Comparison of ENCODE assay signal across 28 cellular contexts in the genomic region with DNA sequence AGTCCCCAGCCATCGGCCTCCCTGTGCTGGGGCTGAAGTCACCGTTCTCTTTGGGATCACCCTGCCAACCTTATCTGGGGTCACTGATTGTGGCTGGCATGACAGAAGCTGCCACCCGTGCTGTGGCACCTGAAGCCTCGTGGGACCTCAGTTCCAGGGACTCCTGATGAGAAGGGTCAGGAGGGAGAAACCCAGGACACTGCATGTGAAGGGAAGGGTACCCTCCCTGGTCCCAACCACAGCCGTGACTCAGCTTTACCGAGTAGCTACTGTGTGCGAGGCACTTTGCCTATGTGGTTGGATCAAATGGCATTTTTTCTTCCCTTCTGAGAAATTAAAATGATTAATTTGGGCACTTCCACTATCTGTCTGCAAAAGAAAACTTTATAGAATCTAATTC.
DNase-seq lines count a peak whose midpoint lies in the region; ATAC-seq and TF ChIP-seq lines count a peak whose summit lies in the region.
"Had no signal": no experiment of that assay in that cellular context is flagged by ENCODE, and none has a peak within 500 bp of the region (broad histone marks: within the 10 kb centered on the region; RNA-seq: fewer than 3 reads in every experiment).

No MANE protein-coding gene starts in this region.

- peak; percentile 55 for DNase-seq in activated CD4-positive, alpha-beta memory T cell treated with anti-CD3 and anti-CD28 coated beads for 36 hours
- no peak for DNase-seq in activated CD4-positive, alpha-beta memory T cell treated with anti-CD3 and anti-CD28 coated beads, Interleukin-2, amount 10 ng/mL, durations not matched to agents 7 days and 5 days
- DNase-seq in GDM1 (lab: John Stamatoyannopoulos, UW) (peak; percentile 43), endodermal cell (no peak), NCI-H1694 treated with DMSO at 0.1 percent for 48 hours (lab: John Stamatoyannopoulos, UW) (no peak), ureter (ENCODE audit: low spot score) (no peak)
- peak; percentile 62 for DNase-seq in activated CD8-positive, alpha-beta T cell treated with anti-CD3 and anti-CD28 coated beads for 36 hours
- DNase-seq: ACHN; activated CD8-positive, alpha-beta memory T cell treated with anti-CD3 and anti-CD28 coated beads for 24 hours; adrenal gland; Caco-2; colonic mucosa; esophagus squamous epithelium; NCI-H1417 treated with DMSO at 0.1 percent for 48 hours; NCI-H510A treated with DMSO at 0.1 percent for 48 hours; Peyer's patch; posterior cingulate gyrus; WERI-Rb-1 had no signal

- H3K36me3 Mint-ChIP-seq in activated CD4-positive, alpha-beta memory T cell treated with anti-CD3 and anti-CD28 coated beads for 36 hours = no peaks in the 10 kb centered on the region
- no peaks in the 10 kb centered on the region for H3K36me3 Mint-ChIP-seq in activated CD4-positive, alpha-beta memory T cell treated with anti-CD3 and anti-CD28 coated beads, Interleukin-2, amount 10 ng/mL, durations not matched to agents 7 days and 5 days (ENCODE audit: low read depth)
- H3K36me3 Mint-ChIP-seq in activated CD8-positive, alpha-beta T cell treated with anti-CD3 and anti-CD28 coated beads for 36 hours (ENCODE audit: low read depth) = no peaks in the 10 kb centered on the region
- no peaks in the 10 kb centered on the region for H3K36me3 Mint-ChIP-seq in endodermal cell (ENCODE audit: low read depth)

- H3K9me3 ChIP-seq in parathyroid adenoma (ENCODE audit: control insufficient read depth, low read length) = no peaks in the 10 kb centered on the region
- peaks cover 6% of the 10 kb centered on the region for H3K9me3 ChIP-seq in endodermal cell (ENCODE audit: control insufficient read depth, low read length)
- H3K9me3 ChIP-seq: adrenal gland, breast epithelium, Caco-2, colonic mucosa, esophagus squamous epithelium, Peyer's patch, SJSA1, suprapubic skin, vagina had no signal

- peaks cover 5% of the 10 kb centered on the region for H3K9me3 Mint-ChIP-seq in activated CD4-positive, alpha-beta memory T cell treated with anti-CD3 and anti-CD28 coated beads for 36 hours
- H3K9me3 Mint-ChIP-seq in activated CD4-positive, alpha-beta memory T cell treated with anti-CD3 and anti-CD28 coated beads, Interleukin-2, amount 10 ng/mL, durations not matched to agents 7 days and 5 days = peaks cover 4% of the 10 kb centered on the region
- peaks cover 7% of the 10 kb centered on the region for H3K9me3 Mint-ChIP-seq in activated CD8-positive, alpha-beta T cell treated with anti-CD3 and anti-CD28 coated beads for 36 hours
- H3K9me3 Mint-ChIP-seq in endodermal cell = peaks cover 10% of the 10 kb centered on the region

- H3K27ac ChIP-seq in parathyroid adenoma = no peak overlapping the region
- H3K27ac ChIP-seq in endodermal cell (ENCODE audit: low read depth, low read length) = no peak overlapping the region
- H3K27ac ChIP-seq: adrenal gland, BLaER1, colonic mucosa, esophagus squamous epithelium, gastroesophageal sphincter, Peyer's patch, SJSA1, suprapubic skin, vagina, WERI-Rb-1 had no signal

- intact Hi-C loops in activated CD4-positive, alpha-beta memory T cell treated with anti-CD3 and anti-CD28 coated beads for 36 hours (cut with micrococcal nuclease) = no loop called here
- intact Hi-C loops in activated CD8-positive, alpha-beta T cell treated with anti-CD3 and anti-CD28 coated beads for 36 hours (cut with micrococcal nuclease) = no loop called here

- 79 to 87% methylated on average over 5 to 7 of the region's 7 CpGs for WGBS in endodermal cell (ENCODE audit: insufficient coverage in 1 of 2, insufficient read length in 1 of 2), 2 experiments

- H3K4me3 ChIP-seq in parathyroid adenoma (ENCODE audit: low read depth, low read length) (no peak overlapping the region), endodermal cell (ENCODE audit: low read length) (no peak overlapping the region)
- H3K4me3 ChIP-seq: adrenal gland, BLaER1, breast epithelium, colonic mucosa, esophagus squamous epithelium, gastroesophageal sphincter, GM23338, Peyer's patch, SJSA1, suprapubic skin, vagina had no signal

- no peaks in the 10 kb centered on the region for H3K79me2 ChIP-seq in parathyroid adenoma

- POLR2A ChIA-PET in activated CD4-positive, alpha-beta memory T cell treated with anti-CD3 and anti-CD28 coated beads for 36 hours (lab: Charles Lee) = no interaction called here
- POLR2A ChIA-PET in activated CD4-positive, alpha-beta memory T cell treated with anti-CD3 and anti-CD28 coated beads, Interleukin-2, amount 10 ng/mL, durations not matched to agents 7 days and 5 days (lab: Charles Lee) = no interaction called here
- POLR2A ChIA-PET in activated CD8-positive, alpha-beta T cell treated with anti-CD3 and anti-CD28 coated beads for 36 hours (lab: Charles Lee) = no interaction called here

- H3K9ac ChIP-seq in parathyroid adenoma = no peak overlapping the region
- no peak overlapping the region for H3K9ac ChIP-seq in endodermal cell (ENCODE audit: extremely low read depth, low read length, poor library complexity, severe bottlenecking)
- H3K9ac ChIP-seq: BLaER1 had no signal

- no peak for TF ChIP-seq CTCF in activated CD8-positive, alpha-beta T cell treated with anti-CD3 and anti-CD28 coated beads for 36 hours (IDR thresholded peaks at IDR 0.05)
- TF ChIP-seq CTCF in parathyroid adenoma (IDR thresholded peaks at IDR 0.05) = no peak
- no peak for TF ChIP-seq CTCF in endodermal cell (conservative IDR thresholded peaks at IDR 0.05)

- no peak overlapping the region for H3K4me3 Mint-ChIP-seq in activated CD4-positive, alpha-beta memory T cell treated with anti-CD3 and anti-CD28 coated beads for 36 hours
- H3K4me3 Mint-ChIP-seq in activated CD4-positive, alpha-beta memory T cell treated with anti-CD3 and anti-CD28 coated beads, Interleukin-2, amount 10 ng/mL, durations not matched to agents 7 days and 5 days = no peak overlapping the region
- no peak overlapping the region for H3K4me3 Mint-ChIP-seq in activated CD8-positive, alpha-beta T cell treated with anti-CD3 and anti-CD28 coated beads for 36 hours
- no peak overlapping the region for H3K4me3 Mint-ChIP-seq in endodermal cell
- H3K4me3 Mint-ChIP-seq: GM23338, nephron had no signal

- peaks cover 10% of the 10 kb centered on the region for H3K4me1 Mint-ChIP-seq in activated CD4-positive, alpha-beta memory T cell treated with anti-CD3 and anti-CD28 coated beads for 36 hours (ENCODE audit: low read depth)
- peaks cover 2% of the 10 kb centered on the region for H3K4me1 Mint-ChIP-seq in activated CD4-positive, alpha-beta memory T cell treated with anti-CD3 and anti-CD28 coated beads, Interleukin-2, amount 10 ng/mL, durations not matched to agents 7 days and 5 days
- H3K4me1 Mint-ChIP-seq in activated CD8-positive, alpha-beta T cell treated with anti-CD3 and anti-CD28 coated beads for 36 hours (ENCODE audit: low read depth) = peaks cover 12% of the 10 kb centered on the region
- H3K4me1 Mint-ChIP-seq in endodermal cell = no peaks in the 10 kb centered on the region

- H3K36me3 ChIP-seq in parathyroid adenoma (ENCODE audit: control insufficient read depth, insufficient read depth, low read length) (no peaks in the 10 kb centered on the region), endodermal cell (ENCODE audit: control insufficient read depth, insufficient read depth, low read length) (no peaks in the 10 kb centered on the region)
- H3K36me3 ChIP-seq: adrenal gland, BLaER1, breast epithelium, colonic mucosa, esophagus squamous epithelium, gastroesophageal sphincter, Peyer's patch, SJSA1, suprapubic skin, vagina, WERI-Rb-1 had no signal

- H3K27me3 ChIP-seq in parathyroid adenoma (ENCODE audit: control insufficient read depth, insufficient read depth, low read length) = no peaks in the 10 kb centered on the region
- H3K27me3 ChIP-seq in endodermal cell (ENCODE audit: control insufficient read depth, insufficient read depth, low read length, poor library complexity, severe bottlenecking) = no peaks in the 10 kb centered on the region
- H3K27me3 ChIP-seq: adrenal gland, BLaER1, breast epithelium, colonic mucosa, esophagus squamous epithelium, gastroesophageal sphincter, Peyer's patch, SJSA1, suprapubic skin, vagina had no signal

- ATAC-seq in activated CD8-positive, alpha-beta T cell treated with anti-CD3 and anti-CD28 coated beads for 36 hours = peak; percentile 55
- ATAC-seq: gastroesophageal sphincter, GM23338, HepG2 had no signal

- H3K4me1 ChIP-seq in parathyroid adenoma = peaks cover 8% of the 10 kb centered on the region
- H3K4me1 ChIP-seq in endodermal cell (ENCODE audit: control insufficient read depth, insufficient read depth, low read length) = no peaks in the 10 kb centered on the region
- H3K4me1 ChIP-seq: adrenal gland, breast epithelium, Caco-2, colonic mucosa, gastroesophageal sphincter, Peyer's patch, SJSA1, suprapubic skin, vagina had no signal

- H2AFZ ChIP-seq in parathyroid adenoma = peak overlapping the region; percentile 68
- H2AFZ ChIP-seq: GM23338 had no signal

- no peak overlapping the region for H3K4me2 ChIP-seq in parathyroid adenoma (ENCODE audit: low read length)
- H3K4me2 ChIP-seq: BLaER1, GM23338 had no signal

- no peak overlapping the region for H3K27ac Mint-ChIP-seq in activated CD4-positive, alpha-beta memory T cell treated with anti-CD3 and anti-CD28 coated beads for 36 hours
- no peak overlapping the region for H3K27ac Mint-ChIP-seq in activated CD4-positive, alpha-beta memory T cell treated with anti-CD3 and anti-CD28 coated beads, Interleukin-2, amount 10 ng/mL, durations not matched to agents 7 days and 5 days
- no peak overlapping the region for H3K27ac Mint-ChIP-seq in activated CD8-positive, alpha-beta T cell treated with anti-CD3 and anti-CD28 coated beads for 36 hours
- no peak overlapping the region for H3K27ac Mint-ChIP-seq in endodermal cell
- H3K27ac Mint-ChIP-seq: GM23338, nephron had no signal

- H3K27me3 Mint-ChIP-seq in activated CD4-positive, alpha-beta memory T cell treated with anti-CD3 and anti-CD28 coated beads for 36 hours = no peaks in the 10 kb centered on the region
- H3K27me3 Mint-ChIP-seq in activated CD4-positive, alpha-beta memory T cell treated with anti-CD3 and anti-CD28 coated beads, Interleukin-2, amount 10 ng/mL, durations not matched to agents 7 days and 5 days = peaks cover 5% of the 10 kb centered on the region
- H3K27me3 Mint-ChIP-seq in activated CD8-positive, alpha-beta T cell treated with anti-CD3 and anti-CD28 coated beads for 36 hours = no peaks in the 10 kb centered on the region
- peaks cover 2% of the 10 kb centered on the region for H3K27me3 Mint-ChIP-seq in endodermal cell (ENCODE audit: insufficient read depth)

- CTCF ChIA-PET in activated CD4-positive, alpha-beta memory T cell treated with anti-CD3 and anti-CD28 coated beads for 36 hours (lab: Charles Lee) = interaction anchor here (1.3 to 1.5 kb wide), 2 partner anchors 10 to 147 kb away, joined by 4 to 5 read pairs; no protein-coding TSS in a partner anchor
- CTCF ChIA-PET in activated CD4-positive, alpha-beta memory T cell treated with anti-CD3 and anti-CD28 coated beads, Interleukin-2, amount 10 ng/mL, durations not matched to agents 7 days and 5 days (lab: Charles Lee) = no interaction called here
- CTCF ChIA-PET in activated CD8-positive, alpha-beta T cell treated with anti-CD3 and anti-CD28 coated beads for 36 hours (lab: Charles Lee) = interaction anchor here (0.8 to 1.1 kb wide), 2 partner anchors 22 to 87 kb away, joined by 3 to 7 read pairs; partner anchors contain the start of gene SLC16A14

Comparison
In these comparisons a context has a peak if more than half of its experiments do, and no peak if none do; other contexts are left out.
1. DNase-seq: peak in activated CD4-positive, alpha-beta memory T cell treated with anti-CD3 and anti-CD28 coated beads for 36 hours (single experiment), GDM1 (single experiment) and activated CD8-positive, alpha-beta T cell treated with anti-CD3 and anti-CD28 coated beads for 36 hours (single experiment); none in activated CD4-positive, alpha-beta memory T cell treated with anti-CD3 and anti-CD28 coated beads, Interleukin-2, amount 10 ng/mL, durations not matched to agents 7 days and 5 days (single experiment), endodermal cell (single experiment), NCI-H1694 treated with DMSO at 0.1 percent for 48 hours (single experiment) and ureter (single experiment).